Comparison of ENCODE assay signal across 35 cellular contexts in genomic region chr16:26231647-26232046, GRCh38.
"Had no signal": no experiment of that assay in that cellular context is flagged by ENCODE, and none has a peak within 500 bp of the region (broad histone marks: within the 10 kb centered on the region; RNA-seq: fewer than 3 reads in every experiment).

No MANE protein-coding gene starts in this region.

- H3K4me3 Mint-ChIP-seq: activated B cell treated with CpG ODN at 0.5 μM for 24 hours; activated CD4-positive, alpha-beta memory T cell treated with anti-CD3 and anti-CD28 coated beads for 36 hours; activated CD4-positive, alpha-beta T cell treated with anti-CD3 and anti-CD28 coated beads, Interleukin-2, amount 10 ng/mL, durations not matched to agents 24 days and 14 days; activated CD8-positive, alpha-beta T cell treated with anti-CD3 and anti-CD28 coated beads for 36 hours; activated naive CD4-positive, alpha-beta T cell treated with anti-CD3 and anti-CD28 coated beads, Interleukin-2, amount 10 ng/mL, durations not matched to agents 7 days and 5 days; activated naive CD4-positive, alpha-beta T cell treated with anti-CD3 and anti-CD28 coated beads, Interleukin-2, amount 50 U/mL, for 24 hours; activated naive CD8-positive, alpha-beta T cell; activated T-cell treated with anti-CD3 and anti-CD28 coated beads, Interleukin-2, amount 50 U/mL, for 4 hours; activated T-cell treated with anti-CD3 and anti-CD28 coated beads, Interleukin-2, amount 50 U/mL, for 72 hours; activated T-helper 1 cell treated with anti-CD3 and anti-CD28 coated beads, Interleukin-12 subunit alpha, Interleukin-12 subunit beta, Interleukin-2, Interleukin-4 antibody, amounts not matched to agents 30 ng/mL and 10 ng/mL and 1 ng/mL, durations not matched to agents 14 hours and 24 hours and 36 hours; T-helper 1 cell treated with Interleukin-12 subunit alpha and Interleukin-12 subunit beta and Interleukin-4 antibody, amounts not matched to agents 30 μg/mL and 1 μg/mL, for 36 hours; T-helper 2 cell treated with Interferon-gamma antibody and Interleukin-4, amounts not matched to agents 5 μg/mL and 100 μg/mL, for 36 hours had no signal

- H3K4me1 ChIP-seq: adrenal gland, body of pancreas, breast epithelium had no signal

- H3K36me3 Mint-ChIP-seq: activated CD4-positive, alpha-beta memory T cell treated with anti-CD3 and anti-CD28 coated beads for 36 hours; activated naive CD4-positive, alpha-beta T cell treated with anti-CD3 and anti-CD28 coated beads, Interleukin-2, amount 10 ng/mL, durations not matched to agents 7 days and 5 days; activated naive CD4-positive, alpha-beta T cell treated with anti-CD3 and anti-CD28 coated beads, Interleukin-2, amount 50 U/mL, for 24 hours; activated naive CD8-positive, alpha-beta T cell had no signal

- H3K27ac ChIP-seq: adrenal gland, body of pancreas, brain microvascular endothelial cell, breast epithelium, VCaP had no signal

- FAIRE-seq: astrocyte, TTC549 had no signal

- H3K9me3 Mint-ChIP-seq: activated B cell treated with CpG ODN at 0.5 μM for 24 hours; activated CD4-positive, alpha-beta memory T cell treated with anti-CD3 and anti-CD28 coated beads for 36 hours; activated CD4-positive, alpha-beta T cell treated with anti-CD3 and anti-CD28 coated beads, Interleukin-2, amount 10 ng/mL, durations not matched to agents 24 days and 14 days; activated CD8-positive, alpha-beta T cell treated with anti-CD3 and anti-CD28 coated beads for 36 hours; activated naive CD4-positive, alpha-beta T cell treated with anti-CD3 and anti-CD28 coated beads, Interleukin-2, amount 10 ng/mL, durations not matched to agents 7 days and 5 days; activated naive CD4-positive, alpha-beta T cell treated with anti-CD3 and anti-CD28 coated beads, Interleukin-2, amount 50 U/mL, for 24 hours; activated T-cell treated with anti-CD3 and anti-CD28 coated beads, Interleukin-2, amount 50 U/mL, for 72 hours; activated T-helper 1 cell treated with anti-CD3 and anti-CD28 coated beads, Interleukin-12 subunit alpha, Interleukin-12 subunit beta, Interleukin-2, Interleukin-4 antibody, amounts not matched to agents 30 ng/mL and 10 ng/mL and 1 ng/mL, durations not matched to agents 14 hours and 24 hours and 36 hours; activated T-helper 2 cell treated with anti-CD3 and anti-CD28 coated beads, Interferon-gamma antibody, Interleukin-2, Interleukin-4, amounts not matched to agents 10 μg/mL and 5 μg/mL and 100 μg/mL, durations not matched to agents 14 hours and 24 hours and 36 hours; T-helper 1 cell treated with Interleukin-12 subunit alpha and Interleukin-12 subunit beta and Interleukin-4 antibody, amounts not matched to agents 30 μg/mL and 1 μg/mL, for 36 hours; T-helper 2 cell treated with Interferon-gamma antibody and Interleukin-4, amounts not matched to agents 5 μg/mL and 100 μg/mL, for 36 hours had no signal

- H3K27ac Mint-ChIP-seq: activated B cell treated with CpG ODN at 0.5 μM for 24 hours; activated CD4-positive, alpha-beta memory T cell treated with anti-CD3 and anti-CD28 coated beads for 36 hours; activated CD4-positive, alpha-beta T cell treated with anti-CD3 and anti-CD28 coated beads, Interleukin-2, amount 10 ng/mL, durations not matched to agents 24 days and 14 days; activated CD8-positive, alpha-beta T cell treated with anti-CD3 and anti-CD28 coated beads for 36 hours; activated naive CD4-positive, alpha-beta T cell treated with anti-CD3 and anti-CD28 coated beads, Interleukin-2, amount 10 ng/mL, durations not matched to agents 7 days and 5 days; activated naive CD4-positive, alpha-beta T cell treated with anti-CD3 and anti-CD28 coated beads, Interleukin-2, amount 50 U/mL, for 24 hours; activated naive CD8-positive, alpha-beta T cell; activated T-cell treated with anti-CD3 and anti-CD28 coated beads, Interleukin-2, amount 50 U/mL, for 72 hours; activated T-helper 1 cell treated with anti-CD3 and anti-CD28 coated beads, Interleukin-12 subunit alpha, Interleukin-12 subunit beta, Interleukin-2, Interleukin-4 antibody, amounts not matched to agents 30 ng/mL and 10 ng/mL and 1 ng/mL, durations not matched to agents 14 hours and 24 hours and 36 hours; activated T-helper 2 cell treated with anti-CD3 and anti-CD28 coated beads, Interferon-gamma antibody, Interleukin-2, Interleukin-4, amounts not matched to agents 10 μg/mL and 5 μg/mL and 100 μg/mL, durations not matched to agents 14 hours and 24 hours and 36 hours; T-helper 1 cell treated with Interleukin-12 subunit alpha and Interleukin-12 subunit beta and Interleukin-4 antibody, amounts not matched to agents 30 μg/mL and 1 μg/mL, for 36 hours; T-helper 2 cell treated with Interferon-gamma antibody and Interleukin-4, amounts not matched to agents 5 μg/mL and 100 μg/mL, for 36 hours had no signal

- ATAC-seq: activated CD8-positive, alpha-beta T cell treated with anti-CD3 and anti-CD28 coated beads for 36 hours; activated T-cell treated with anti-CD3 and anti-CD28 coated beads, Interleukin-2, amount 50 U/mL, for 4 hours; activated T-cell treated with anti-CD3 and anti-CD28 coated beads, Interleukin-2, amount 50 U/mL, for 72 hours; body of pancreas had no signal

- H3K4me3 ChIP-seq: adrenal gland, body of pancreas, breast epithelium had no signal

- H3K36me3 ChIP-seq: adrenal gland, brain microvascular endothelial cell, breast epithelium had no signal

- H3K4me1 Mint-ChIP-seq: activated B cell treated with CpG ODN at 0.5 μM for 24 hours; activated CD4-positive, alpha-beta T cell treated with anti-CD3 and anti-CD28 coated beads, Interleukin-2, amount 10 ng/mL, durations not matched to agents 24 days and 14 days; activated naive CD4-positive, alpha-beta T cell treated with anti-CD3 and anti-CD28 coated beads, Interleukin-2, amount 10 ng/mL, durations not matched to agents 7 days and 5 days; activated naive CD4-positive, alpha-beta T cell treated with anti-CD3 and anti-CD28 coated beads, Interleukin-2, amount 50 U/mL, for 24 hours had no signal

- H3K27me3 ChIP-seq: adrenal gland, body of pancreas, brain microvascular endothelial cell, breast epithelium had no signal

- DNase-seq: activated B cell treated with CpG ODN at 0.5 μM for 24 hours; activated CD4-positive, alpha-beta memory T cell treated with anti-CD3 and anti-CD28 coated beads for 36 hours; activated CD4-positive, alpha-beta T cell treated with anti-CD3 and anti-CD28 coated beads for 4 hours; activated CD4-positive, alpha-beta T cell treated with anti-CD3 and anti-CD28 coated beads, Interleukin-2, amount 10 ng/mL, durations not matched to agents 24 days and 14 days; activated CD4-positive, alpha-beta T cell treated with anti-CD3 and anti-CD28 coated beads, Interleukin-2, amount 50 U/mL, for 1 hour; activated CD4-positive, alpha-beta T cell treated with anti-CD3 and anti-CD28 coated beads, Interleukin-2, amount 50 U/mL, for 4 hours; activated CD4-positive, CD25-positive, alpha-beta regulatory T cell treated with anti-CD3 and anti-CD28 coated beads, Interleukin-2, amount 50 U/mL, for 72 hours; activated CD8-positive, alpha-beta memory T cell treated with anti-CD3 and anti-CD28 coated beads, Interleukin-2, amount 50 U/mL, for 4 hours; activated CD8-positive, alpha-beta T cell treated with anti-CD3 and anti-CD28 coated beads for 36 hours; activated effector memory CD4-positive, alpha-beta T cell treated with Interleukin-2 at 50 U/mL for 16 hours; activated gamma-delta T cell; activated naive CD4-positive, alpha-beta T cell treated with anti-CD3 and anti-CD28 coated beads, Interleukin-2, amount 10 ng/mL, durations not matched to agents 7 days and 5 days; activated naive CD4-positive, alpha-beta T cell treated with Interleukin-2 at 50 U/mL for 16 hours; activated T-cell treated with anti-CD3 and anti-CD28 coated beads for 4 hours; activated T-cell treated with anti-CD3 and anti-CD28 coated beads, Interleukin-2, amount 50 U/mL, for 1 hour; activated T-cell treated with anti-CD3 and anti-CD28 coated beads, Interleukin-2, amount 50 U/mL, for 4 hours; activated T-cell treated with anti-CD3 and anti-CD28 coated beads, Interleukin-2, amount 50 U/mL, for 72 hours; adrenal gland; amniotic stem cell; aorta; body of pancreas; brain microvascular endothelial cell; central memory CD4-positive, alpha-beta T cell; T-helper 2 cell; T-helper 9 cell had no signal

- H3K9me3 ChIP-seq: adrenal gland, body of pancreas, breast epithelium had no signal

- H3K27me3 Mint-ChIP-seq: activated CD4-positive, alpha-beta memory T cell treated with anti-CD3 and anti-CD28 coated beads for 36 hours; activated CD8-positive, alpha-beta T cell treated with anti-CD3 and anti-CD28 coated beads for 36 hours; activated naive CD4-positive, alpha-beta T cell treated with anti-CD3 and anti-CD28 coated beads, Interleukin-2, amount 10 ng/mL, durations not matched to agents 7 days and 5 days; activated naive CD8-positive, alpha-beta T cell had no signal
